ENCODE assay signal across 1 cellular context in the genomic region with DNA sequence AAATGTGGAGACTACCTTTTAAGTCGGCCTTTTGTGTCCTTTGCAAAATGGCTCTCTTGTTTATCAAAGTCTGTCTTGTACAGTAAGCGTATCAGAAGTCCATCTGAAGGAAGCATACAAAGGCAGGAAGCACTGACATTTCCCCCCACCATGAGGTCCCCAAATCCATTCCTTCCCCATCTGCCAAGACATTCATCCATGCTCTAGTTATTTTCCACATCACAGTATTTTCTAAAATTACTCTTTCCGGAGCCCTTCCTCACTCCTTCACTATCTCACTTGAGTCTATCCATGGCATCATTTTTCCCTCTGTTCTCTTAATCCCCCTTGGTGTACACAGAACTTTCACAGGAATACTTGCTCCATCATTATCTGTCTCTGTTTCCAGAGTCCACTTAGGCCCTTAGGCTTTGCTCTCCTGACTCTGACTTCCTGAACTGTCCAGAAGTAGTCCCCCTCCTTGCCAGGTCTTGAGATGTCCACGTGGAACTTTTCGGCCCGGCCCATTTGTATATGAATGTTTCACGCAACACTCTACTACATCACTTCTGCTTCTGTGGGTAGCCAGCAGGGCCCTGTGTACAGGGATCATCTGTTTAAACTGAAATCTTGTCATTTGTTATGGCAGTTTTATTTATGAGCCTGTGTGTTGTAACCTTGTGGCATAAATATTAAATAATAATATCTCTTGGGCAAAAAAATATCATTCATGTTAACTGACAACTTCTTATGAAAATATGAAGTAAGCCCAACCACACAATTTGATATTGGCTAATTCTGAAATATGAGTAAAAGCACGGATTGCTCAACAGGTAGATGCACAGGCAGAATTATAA.
TF ChIP-seq lines count a peak whose summit lies in the region.

No MANE protein-coding gene starts in this region.

TF ChIP-seq in IMR-90, 13 proteins besides CTCF, POLR2A, EP300 and RAD21 (continued from another document):
- TF ChIP-seq, protein P1, sequence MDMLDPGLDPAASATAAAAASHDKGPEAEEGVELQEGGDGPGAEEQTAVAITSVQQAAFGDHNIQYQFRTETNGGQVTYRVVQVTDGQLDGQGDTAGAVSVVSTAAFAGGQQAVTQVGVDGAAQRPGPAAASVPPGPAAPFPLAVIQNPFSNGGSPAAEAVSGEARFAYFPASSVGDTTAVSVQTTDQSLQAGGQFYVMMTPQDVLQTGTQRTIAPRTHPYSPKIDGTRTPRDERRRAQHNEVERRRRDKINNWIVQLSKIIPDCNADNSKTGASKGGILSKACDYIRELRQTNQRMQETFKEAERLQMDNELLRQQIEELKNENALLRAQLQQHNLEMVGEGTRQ (IDR thresholded peaks at IDR 0.05; ENCODE audit: low read depth, low read length): no peak
